Comparison of ENCODE assay signal across 9 cellular contexts in genomic region chr21:36630485-36631206, GRCh38.
A peak's percentile ranks its signal among the peaks of the same experiment; 100 is the strongest.
DNase-seq lines count a peak whose midpoint lies in the region; ATAC-seq and TF ChIP-seq lines count a peak whose summit lies in the region.
"Had no signal": no experiment of that assay in that cellular context is flagged by ENCODE, and none has a peak within 500 bp of the region (broad histone marks: within the 10 kb centered on the region; RNA-seq: fewer than 3 reads in every experiment).

No MANE protein-coding gene starts in this region.

- H3K27me3 Mint-ChIP-seq in activated naive CD4-positive, alpha-beta T cell treated with anti-CD3 and anti-CD28 coated beads for 36 hours (ENCODE audit: low read depth) = no peaks in the 10 kb centered on the region
- H3K27me3 Mint-ChIP-seq: activated naive CD4-positive, alpha-beta T cell treated with anti-CD3 and anti-CD28 coated beads, Interleukin-2, amount 50 U/mL, for 24 hours had no signal

- peaks cover 2% of the 10 kb centered on the region for H3K9me3 Mint-ChIP-seq in activated naive CD4-positive, alpha-beta T cell treated with anti-CD3 and anti-CD28 coated beads for 36 hours

- H3K36me3 Mint-ChIP-seq in activated naive CD4-positive, alpha-beta T cell treated with anti-CD3 and anti-CD28 coated beads for 36 hours (ENCODE audit: low read depth) = no peaks in the 10 kb centered on the region
- H3K36me3 Mint-ChIP-seq: activated naive CD4-positive, alpha-beta T cell treated with anti-CD3 and anti-CD28 coated beads, Interleukin-2, amount 50 U/mL, for 24 hours had no signal

- H3K4me1 ChIP-seq in right atrium auricular region = no peaks in the 10 kb centered on the region

- intact Hi-C loops in activated naive CD4-positive, alpha-beta T cell treated with anti-CD3 and anti-CD28 coated beads for 36 hours (cut with micrococcal nuclease) = loop anchor here (1.0 to 2.0 kb wide), 3 partner anchors 76 to 297 kb away; no protein-coding TSS in a partner anchor

- TF ChIP-seq CTCF in right atrium auricular region (IDR thresholded peaks at IDR 0.05) = peak; percentile 38 to 79

- CTCF ChIA-PET in activated naive CD4-positive, alpha-beta T cell treated with anti-CD3 and anti-CD28 coated beads for 36 hours (lab: Charles Lee) = interaction anchor here (0.5 to 2.9 kb wide), 66 partner anchors 8 to 1973 kb away, joined by 3 to 34 read pairs (median 4); no protein-coding TSS in a partner anchor

- DNase-seq in DMS153 (lab: John Stamatoyannopoulos, UW) (peak; percentile 9), KG1 (lab: John Stamatoyannopoulos, UW) (peak; percentile 13), right atrium auricular region (ENCODE audit: low spot score) (no peak)
- peak; percentile 74 for DNase-seq in activated naive CD4-positive, alpha-beta T cell treated with anti-CD3 and anti-CD28 coated beads for 36 hours
- DNase-seq in stimulated activated CD4-positive, alpha-beta T cell treated with anti-CD3 and anti-CD28 coated beads, Interleukin-12 subunit alpha, Interleukin-12 subunit beta, amount 100 ng/mL, for 4 hours = peak; percentile 70

- H3K27ac Mint-ChIP-seq in activated naive CD4-positive, alpha-beta T cell treated with anti-CD3 and anti-CD28 coated beads for 36 hours = no peak overlapping the region
- H3K27ac Mint-ChIP-seq: activated naive CD4-positive, alpha-beta T cell treated with anti-CD3 and anti-CD28 coated beads, Interleukin-2, amount 50 U/mL, for 24 hours had no signal

- no peaks in the 10 kb centered on the region for H3K27me3 ChIP-seq in right atrium auricular region

- ATAC-seq in SK-N-SH treated with all-trans-retinoic acid at 6 μM for 48 hours (peak; percentile 83), GM21367 (IDR thresholded peaks at IDR 0.05; ENCODE audit: unreplicated experiment) (no peak), GM18498 (IDR thresholded peaks at IDR 0.05; ENCODE audit: unreplicated experiment) (no peak)

- no peaks in the 10 kb centered on the region for H3K4me1 Mint-ChIP-seq in activated naive CD4-positive, alpha-beta T cell treated with anti-CD3 and anti-CD28 coated beads for 36 hours (ENCODE audit: low read depth)
- H3K4me1 Mint-ChIP-seq: activated naive CD4-positive, alpha-beta T cell treated with anti-CD3 and anti-CD28 coated beads, Interleukin-2, amount 50 U/mL, for 24 hours had no signal

- no peak overlapping the region for H3K27ac ChIP-seq in right atrium auricular region

- no peak overlapping the region for H3K4me3 Mint-ChIP-seq in activated naive CD4-positive, alpha-beta T cell treated with anti-CD3 and anti-CD28 coated beads for 36 hours
- H3K4me3 Mint-ChIP-seq: activated naive CD4-positive, alpha-beta T cell treated with anti-CD3 and anti-CD28 coated beads, Interleukin-2, amount 50 U/mL, for 24 hours had no signal

- H3K9me3 ChIP-seq in right atrium auricular region = no peaks in the 10 kb centered on the region

- no peak overlapping the region for H3K4me3 ChIP-seq in right atrium auricular region

- no peaks in the 10 kb centered on the region for H3K36me3 ChIP-seq in right atrium auricular region

TF ChIP-seq in SK-N-SH treated with all-trans-retinoic acid at 6 μM for 48 hours, 23 proteins besides CTCF, POLR2A, EP300 and RAD21:
- TF ChIP-seq POU6F1 (CRISPR knock-in tag; IDR thresholded peaks at IDR 0.05; ENCODE audit: borderline replicate concordance, low read depth) = no peak
- TF ChIP-seq ZNF565 (CRISPR knock-in tag; conservative IDR thresholded peaks at IDR 0.05; ENCODE audit: low read depth) = no peak
- TF ChIP-seq, protein P1, sequence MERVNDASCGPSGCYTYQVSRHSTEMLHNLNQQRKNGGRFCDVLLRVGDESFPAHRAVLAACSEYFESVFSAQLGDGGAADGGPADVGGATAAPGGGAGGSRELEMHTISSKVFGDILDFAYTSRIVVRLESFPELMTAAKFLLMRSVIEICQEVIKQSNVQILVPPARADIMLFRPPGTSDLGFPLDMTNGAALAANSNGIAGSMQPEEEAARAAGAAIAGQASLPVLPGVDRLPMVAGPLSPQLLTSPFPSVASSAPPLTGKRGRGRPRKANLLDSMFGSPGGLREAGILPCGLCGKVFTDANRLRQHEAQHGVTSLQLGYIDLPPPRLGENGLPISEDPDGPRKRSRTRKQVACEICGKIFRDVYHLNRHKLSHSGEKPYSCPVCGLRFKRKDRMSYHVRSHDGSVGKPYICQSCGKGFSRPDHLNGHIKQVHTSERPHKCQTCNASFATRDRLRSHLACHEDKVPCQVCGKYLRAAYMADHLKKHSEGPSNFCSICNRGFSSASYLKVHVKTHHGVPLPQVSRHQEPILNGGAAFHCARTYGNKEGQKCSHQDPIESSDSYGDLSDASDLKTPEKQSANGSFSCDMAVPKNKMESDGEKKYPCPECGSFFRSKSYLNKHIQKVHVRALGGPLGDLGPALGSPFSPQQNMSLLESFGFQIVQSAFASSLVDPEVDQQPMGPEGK (CRISPR knock-in tag; IDR thresholded peaks at IDR 0.05; ENCODE audit: borderline replicate concordance) = no peak
- no peak for TF ChIP-seq CSDC2 (CRISPR knock-in tag; IDR thresholded peaks at IDR 0.05)
- no peak for TF ChIP-seq RARB (CRISPR knock-in tag; IDR thresholded peaks at IDR 0.05)
- TF ChIP-seq, protein P2, sequence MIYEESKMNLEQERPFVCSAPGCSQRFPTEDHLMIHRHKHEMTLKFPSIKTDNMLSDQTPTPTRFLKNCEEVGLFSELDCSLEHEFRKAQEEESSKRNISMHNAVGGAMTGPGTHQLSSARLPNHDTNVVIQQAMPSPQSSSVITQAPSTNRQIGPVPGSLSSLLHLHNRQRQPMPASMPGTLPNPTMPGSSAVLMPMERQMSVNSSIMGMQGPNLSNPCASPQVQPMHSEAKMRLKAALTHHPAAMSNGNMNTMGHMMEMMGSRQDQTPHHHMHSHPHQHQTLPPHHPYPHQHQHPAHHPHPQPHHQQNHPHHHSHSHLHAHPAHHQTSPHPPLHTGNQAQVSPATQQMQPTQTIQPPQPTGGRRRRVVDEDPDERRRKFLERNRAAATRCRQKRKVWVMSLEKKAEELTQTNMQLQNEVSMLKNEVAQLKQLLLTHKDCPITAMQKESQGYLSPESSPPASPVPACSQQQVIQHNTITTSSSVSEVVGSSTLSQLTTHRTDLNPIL (CRISPR knock-in tag; IDR thresholded peaks at IDR 0.05; ENCODE audit: low read depth) = no peak
- no peak for TF ChIP-seq ISL1 (CRISPR knock-in tag; IDR thresholded peaks at IDR 0.05)
- TF ChIP-seq TCF4 (CRISPR knock-in tag; IDR thresholded peaks at IDR 0.05; ENCODE audit: borderline replicate concordance) = no peak
- no peak for TF ChIP-seq TOX (CRISPR knock-in tag; IDR thresholded peaks at IDR 0.05; ENCODE audit: borderline replicate concordance)
- no peak for TF ChIP-seq SNAI2 (CRISPR knock-in tag; IDR thresholded peaks at IDR 0.05)
- TF ChIP-seq ZNF70 (CRISPR knock-in tag; IDR thresholded peaks at IDR 0.05) = no peak
- TF ChIP-seq BACH2 (CRISPR knock-in tag; IDR thresholded peaks at IDR 0.05; ENCODE audit: borderline replicate concordance) = no peak
- TF ChIP-seq OSR1 (CRISPR knock-in tag; IDR thresholded peaks at IDR 0.05) = no peak
- no peak for TF ChIP-seq ZC3H10 (CRISPR knock-in tag; IDR thresholded peaks at IDR 0.05)
- no peak for TF ChIP-seq CSRNP3 (CRISPR knock-in tag; IDR thresholded peaks at IDR 0.05)
- no peak for TF ChIP-seq ZNF8 (CRISPR knock-in tag; IDR thresholded peaks at IDR 0.05)
